Comparison of ENCODE assay signal across 18 cellular contexts in genomic region chr12:123976227-123976826, GRCh38.
"Had no signal": no experiment of that assay in that cellular context is flagged by ENCODE, and none has a peak within 500 bp of the region (broad histone marks: within the 10 kb centered on the region; RNA-seq: fewer than 3 reads in every experiment).

No MANE protein-coding gene starts in this region.

- DNase-seq: activated T-cell treated with anti-CD3 and anti-CD28 coated beads, Interleukin-2, amount 50 U/mL, for 1 hour; aorta; colonic mucosa; dorsolateral prefrontal cortex; effector memory CD8-positive, alpha-beta T cell; esophagus squamous epithelium; gastrocnemius medialis; heart left ventricle; psoas muscle; spleen; stimulated activated CD4-positive, alpha-beta T cell treated with anti-CD3 and anti-CD28 coated beads, Interleukin-4, amount 100 ng/mL, for 1 hour; stimulated activated naive CD4-positive, alpha-beta T cell treated with Interleukin-2 at 50 U/mL for 16 hours; tibial artery had no signal

- H3K36me3 ChIP-seq: colonic mucosa, right atrium auricular region, tibial artery had no signal

- H3K9me3 ChIP-seq: colonic mucosa, esophagus squamous epithelium, gastrocnemius medialis, heart left ventricle, psoas muscle, right atrium auricular region, spleen, tibial artery had no signal

- H3K27me3 ChIP-seq: colonic mucosa, dorsolateral prefrontal cortex, esophagus squamous epithelium, gastrocnemius medialis, heart left ventricle, right atrium auricular region, tibial artery had no signal

- H3K4me3 ChIP-seq: colonic mucosa, esophagus squamous epithelium, gastrocnemius medialis, heart left ventricle, psoas muscle, right atrium auricular region, spleen, tibial artery had no signal

- H3K4me3 Mint-ChIP-seq: effector memory CD8-positive, alpha-beta T cell; memory B cell; WTC11 had no signal

- H3K27ac ChIP-seq: colonic mucosa, dorsolateral prefrontal cortex, esophagus squamous epithelium, gastrocnemius medialis, heart left ventricle, psoas muscle, right atrium auricular region, spleen, tibial artery had no signal

- ATAC-seq: activated naive CD4-positive, alpha-beta T cell treated with anti-CD3 and anti-CD28 coated beads, Interleukin-2, amount 50 U/mL, for 72 hours; effector memory CD8-positive, alpha-beta T cell; gastrocnemius medialis; heart left ventricle; psoas muscle; WTC11 had no signal

- H3K9me3 Mint-ChIP-seq: activated naive CD4-positive, alpha-beta T cell treated with anti-CD3 and anti-CD28 coated beads, Interleukin-2, amount 50 U/mL, for 72 hours; effector memory CD8-positive, alpha-beta T cell; memory B cell; nephron; WTC11 had no signal

- H3K27me3 Mint-ChIP-seq: effector memory CD8-positive, alpha-beta T cell; memory B cell had no signal

- H3K27ac Mint-ChIP-seq: activated naive CD4-positive, alpha-beta T cell treated with anti-CD3 and anti-CD28 coated beads, Interleukin-2, amount 50 U/mL, for 72 hours; memory B cell; WTC11 had no signal

- H3K4me1 ChIP-seq: colonic mucosa had no signal
